In the genomic region with DNA sequence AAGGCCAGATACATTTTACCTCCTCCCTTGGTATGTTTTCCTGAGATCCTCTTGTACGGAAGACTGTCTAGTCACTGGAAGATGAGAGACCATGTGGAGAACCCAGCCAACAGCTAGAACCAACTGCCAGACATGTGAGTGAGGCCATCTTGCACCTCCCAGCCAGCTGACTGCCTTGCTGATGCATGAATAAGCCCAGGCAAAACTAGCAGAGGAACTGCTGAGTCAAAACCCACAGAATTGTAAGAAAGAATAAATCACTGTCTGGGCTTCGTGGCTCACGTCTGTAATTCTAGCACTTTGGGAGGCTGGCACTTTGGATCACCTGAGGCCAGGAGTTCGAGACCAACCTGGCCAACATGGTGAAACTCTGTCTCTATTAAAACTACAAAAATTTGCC, we compare ENCODE assay signal across 12 cellular contexts.
"Had no signal": no experiment of that assay in that cellular context is flagged by ENCODE, and none has a peak within 500 bp of the region (broad histone marks: within the 10 kb centered on the region; RNA-seq: fewer than 3 reads in every experiment).

No MANE protein-coding gene starts in this region.

- H3K27me3 ChIP-seq: cardiac muscle cell, right atrium auricular region, stomach, upper lobe of left lung had no signal

- H3K4me3 ChIP-seq: cardiac muscle cell, lung, right atrium auricular region, stomach, thoracic aorta, upper lobe of left lung had no signal

- DNase-seq: activated CD4-positive, alpha-beta T cell treated with anti-CD3 and anti-CD28 coated beads, Interleukin-2, amount 50 U/mL, for 4 hours; activated gamma-delta T cell; effector CD8-positive, alpha-beta T cell; left colon; stimulated activated CD4-positive, alpha-beta T cell treated with anti-CD3 and anti-CD28 coated beads, Interleukin-2, amount 100 ng/mL, for 24 hours; stomach; upper lobe of left lung had no signal

- H3K27ac ChIP-seq: cardiac muscle cell, right atrium auricular region, stomach, thoracic aorta, upper lobe of left lung had no signal

- H3K4me1 ChIP-seq: right atrium auricular region, stomach, upper lobe of left lung had no signal

- H3K9me3 ChIP-seq: thoracic aorta had no signal

- H3K36me3 ChIP-seq: cardiac muscle cell, right atrium auricular region, stomach, thoracic aorta, upper lobe of left lung had no signal

- ATAC-seq: esophagus mucosa, left colon had no signal
